ENCODE assay signal across 12 cellular contexts in genomic region chr1:234985007-234985370, GRCh38.
A peak's percentile ranks its signal among the peaks of the same experiment; 100 is the strongest.
DNase-seq lines count a peak whose midpoint lies in the region; ATAC-seq, FAIRE-seq and TF ChIP-seq lines count a peak whose summit lies in the region.
"Had no signal": no experiment of that assay in that cellular context is flagged by ENCODE, and none has a peak within 500 bp of the region (broad histone marks: within the 10 kb centered on the region; RNA-seq: fewer than 3 reads in every experiment).

No MANE protein-coding gene starts in this region.

- H2BK15ac ChIP-seq in mesenchymal stem cell (ENCODE audit: low read depth, poor library complexity, severe bottlenecking), result peak overlapping the region; percentile 95

- H3K9me3 Mint-ChIP-seq in T-helper 1 cell treated with Interleukin-12 subunit alpha and Interleukin-12 subunit beta and Interleukin-4 antibody, amounts not matched to agents 30 μg/mL and 1 μg/mL, for 36 hours, result no peaks in the 10 kb centered on the region

- no peak overlapping the region for H3K23ac ChIP-seq in mesenchymal stem cell (ENCODE audit: low read length in 2 of 2)

- H3K9ac ChIP-seq in adipocyte (ENCODE audit: low read length), result peak overlapping the region; percentile 57
- H3K9ac ChIP-seq in mesenchymal stem cell (ENCODE audit: low read length), result no peak overlapping the region

- H3K14ac ChIP-seq in mesenchymal stem cell (ENCODE audit: low read length in 2 of 2), result peak overlapping the region in 1 of 2 experiments; percentile 98

- H3K27ac ChIP-seq in mesenchymal stem cell (ENCODE audit: low read length, poor library complexity, severe bottlenecking) (peak overlapping the region; percentile 48), temporal lobe (ENCODE audit: low read depth, low read length) (peak overlapping the region; percentile 46)

- no peak overlapping the region for H3K4me3 Mint-ChIP-seq in T-helper 1 cell treated with Interleukin-12 subunit alpha and Interleukin-12 subunit beta and Interleukin-4 antibody, amounts not matched to agents 30 μg/mL and 1 μg/mL, for 36 hours

- H2BK12ac ChIP-seq in mesenchymal stem cell (ENCODE audit: low read length in 2 of 2), result peak overlapping the region; percentile 99

- H2AFZ ChIP-seq in mesenchymal stem cell (ENCODE audit: low read depth, low read length), result no peak overlapping the region

- peak overlapping the region; percentile 31 for H3K27ac Mint-ChIP-seq in T-helper 1 cell treated with Interleukin-12 subunit alpha and Interleukin-12 subunit beta and Interleukin-4 antibody, amounts not matched to agents 30 μg/mL and 1 μg/mL, for 36 hours

- H4K8ac ChIP-seq in mesenchymal stem cell (ENCODE audit: low read length), result peak overlapping the region; percentile 83

- no peak for TF ChIP-seq CTCF in D721Med (IDR thresholded peaks at IDR 0.05; ENCODE audit: insufficient read depth, missing control alignments)

- H3K79me1 ChIP-seq in mesenchymal stem cell (replicated peaks; ENCODE audit: low read length, poor library complexity, severe bottlenecking), result peaks cover 2% of the 10 kb centered on the region

- H3K4me3 ChIP-seq in adipocyte (ENCODE audit: low read length) (no peak overlapping the region), mesenchymal stem cell (ENCODE audit: insufficient read depth in 1 of 2, low read depth in 1 of 2, low read length in 2 of 2) (no peak overlapping the region)

- FAIRE-seq in D721Med (lab: Jason Lieb, UNC), result no peak

- H3K9me3 ChIP-seq in adipocyte (ENCODE audit: control insufficient read depth, low read length) (no peaks in the 10 kb centered on the region), mesenchymal stem cell (ENCODE audit: control insufficient read depth, low read length) (no peaks in the 10 kb centered on the region)

- no peaks in the 10 kb centered on the region for H3K27me3 Mint-ChIP-seq in T-helper 1 cell treated with Interleukin-12 subunit alpha and Interleukin-12 subunit beta and Interleukin-4 antibody, amounts not matched to agents 30 μg/mL and 1 μg/mL, for 36 hours (ENCODE audit: low read depth)

- H3K4ac ChIP-seq in mesenchymal stem cell (ENCODE audit: low read depth in 1 of 2, low read length in 2 of 2), result peak overlapping the region; percentile 97 to 99

- H2BK5ac ChIP-seq in mesenchymal stem cell (ENCODE audit: low read depth, low read length, poor library complexity, severe bottlenecking), result no peak overlapping the region

- H3K36me3 Mint-ChIP-seq in T-helper 1 cell treated with Interleukin-12 subunit alpha and Interleukin-12 subunit beta and Interleukin-4 antibody, amounts not matched to agents 30 μg/mL and 1 μg/mL, for 36 hours (ENCODE audit: low read depth), result peaks cover 8% of the 10 kb centered on the region

- peak overlapping the region; percentile 99 for H4K91ac ChIP-seq in mesenchymal stem cell (ENCODE audit: low read length)

- no peaks in the 10 kb centered on the region for H3K27me3 ChIP-seq in adipocyte (replicated peaks; ENCODE audit: control insufficient read depth, insufficient read depth, low read length)
- no peaks in the 10 kb centered on the region for H3K27me3 ChIP-seq in mesenchymal stem cell (ENCODE audit: control insufficient read depth in 1 of 2, insufficient read depth in 1 of 2, low read length in 2 of 2)

- H3K4me1 Mint-ChIP-seq in T-helper 1 cell treated with Interleukin-12 subunit alpha and Interleukin-12 subunit beta and Interleukin-4 antibody, amounts not matched to agents 30 μg/mL and 1 μg/mL, for 36 hours (ENCODE audit: low read depth), result peaks cover 63% of the 10 kb centered on the region

- 93% methylated on average over 7 of the region's 7 CpGs for WGBS in mesenchymal stem cell

- H2AK5ac ChIP-seq in mesenchymal stem cell (ENCODE audit: low read length, severe bottlenecking), result peak overlapping the region; percentile 96

- H3K36me3 ChIP-seq in adipocyte (ENCODE audit: control insufficient read depth, insufficient read depth, low read length, severe bottlenecking), result no peaks in the 10 kb centered on the region
- H3K36me3 ChIP-seq in mesenchymal stem cell (ENCODE audit: control insufficient read depth in 1 of 2, insufficient read depth in 2 of 2, low read depth in 1 of 2, low read length in 2 of 2), result no peaks in the 10 kb centered on the region

- DNase-seq in T-helper 1 cell (no peak), adipocyte (ENCODE audit: low read depth) (no peak), mesenchymal stem cell (no peak), D721Med (ENCODE audit: insufficient read length, low spot score) (no peak), T1000 (lab: John Stamatoyannopoulos, UW) (no peak)
- DNase-seq: 8988T; activated CD4-positive, alpha-beta T cell treated with anti-CD3 and anti-CD28 coated beads, Interleukin-2, amount 50 U/mL, for 48 hours; NCI-H1048; NCI-H446 treated with DMSO at 0.1 percent for 48 hours had no signal

- H3K18ac ChIP-seq in mesenchymal stem cell (ENCODE audit: low read depth in 1 of 2, low read length in 2 of 2), result peak overlapping the region; percentile 98 to 99

- no peak overlapping the region for H3K4me2 ChIP-seq in mesenchymal stem cell (ENCODE audit: low read length, poor library complexity, severe bottlenecking)

- peak overlapping the region; percentile 96 for H2BK120ac ChIP-seq in mesenchymal stem cell (ENCODE audit: low read depth, low read length)

- H3K4me1 ChIP-seq in adipocyte (ENCODE audit: control insufficient read depth, insufficient read depth, low read length) (peaks cover 68% of the 10 kb centered on the region), mesenchymal stem cell (ENCODE audit: control insufficient read depth, insufficient read depth, low read depth, low read length) (peaks cover 30% of the 10 kb centered on the region)

- no peak for ATAC-seq in HG03045 (IDR thresholded peaks at IDR 0.05; ENCODE audit: unreplicated experiment)
